Comparison of ENCODE assay signal across 12 cellular contexts in genomic region chr12:79548525-79548924, GRCh38.
A peak's percentile ranks its signal among the peaks of the same experiment; 100 is the strongest.
DNase-seq lines count a peak whose midpoint lies in the region; ATAC-seq and TF ChIP-seq lines count a peak whose summit lies in the region.
"Had no signal": no experiment of that assay in that cellular context is flagged by ENCODE, and none has a peak within 500 bp of the region (broad histone marks: within the 10 kb centered on the region; RNA-seq: fewer than 3 reads in every experiment).

No MANE protein-coding gene starts in this region.

- no peak overlapping the region for H3K4me2 ChIP-seq in Karpas-422 (ENCODE audit: low read depth, low read length, poor library complexity, severe bottlenecking)

- DNase-seq in activated naive CD4-positive, alpha-beta T cell treated with anti-CD3 and anti-CD28 coated beads, Interleukin-2, amount 10 ng/mL, durations not matched to agents 7 days and 5 days: no peak
- DNase-seq in activated naive CD4-positive, alpha-beta T cell (lab: John Stamatoyannopoulos, UW): no peak
- DNase-seq in endodermal cell: no peak
- no peak for DNase-seq in uterus
- DNase-seq in Karpas-422: no peak
- DNase-seq in T-helper 9 cell: no peak
- DNase-seq: CD8-positive, alpha-beta T cell; Right ventricle myocardium superior had no signal

- no peak overlapping the region for H2AFZ ChIP-seq in Karpas-422 (ENCODE audit: low read length)

- no peak overlapping the region for H3K4me3 Mint-ChIP-seq in activated naive CD4-positive, alpha-beta T cell treated with anti-CD3 and anti-CD28 coated beads, Interleukin-2, amount 10 ng/mL, durations not matched to agents 7 days and 5 days
- H3K4me3 Mint-ChIP-seq in endodermal cell: no peak overlapping the region
- H3K4me3 Mint-ChIP-seq in nephron: no peak overlapping the region
- H3K4me3 Mint-ChIP-seq: activated CD4-positive, alpha-beta memory T cell treated with anti-CD3 and anti-CD28 coated beads for 36 hours; CD8-positive, alpha-beta T cell had no signal

- H3K4me3 ChIP-seq in endodermal cell (ENCODE audit: low read length) (no peak overlapping the region), uterus (no peak overlapping the region), Karpas-422 (ENCODE audit: low read length) (no peak overlapping the region)
- H3K4me3 ChIP-seq: MG63 had no signal

- CTCF ChIA-PET in activated naive CD4-positive, alpha-beta T cell treated with anti-CD3 and anti-CD28 coated beads, Interleukin-2, amount 10 ng/mL, durations not matched to agents 7 days and 5 days (lab: Charles Lee): interaction anchor here (1.0 to 2.2 kb wide), 2 partner anchors 639 to 722 kb away, joined by 3 to 10 read pairs; no protein-coding TSS in a partner anchor

- peaks cover 5% of the 10 kb centered on the region for H3K27me3 Mint-ChIP-seq in activated naive CD4-positive, alpha-beta T cell treated with anti-CD3 and anti-CD28 coated beads, Interleukin-2, amount 10 ng/mL, durations not matched to agents 7 days and 5 days
- no peaks in the 10 kb centered on the region for H3K27me3 Mint-ChIP-seq in endodermal cell (ENCODE audit: insufficient read depth)
- H3K27me3 Mint-ChIP-seq in nephron (ENCODE audit: low read depth): no peaks in the 10 kb centered on the region
- H3K27me3 Mint-ChIP-seq: activated CD4-positive, alpha-beta memory T cell treated with anti-CD3 and anti-CD28 coated beads for 36 hours had no signal

- no peak for ATAC-seq in GM19395 (IDR thresholded peaks at IDR 0.05; ENCODE audit: unreplicated experiment)
- ATAC-seq: CD8-positive, alpha-beta T cell had no signal

- TF ChIP-seq POLR2A in uterus (IDR thresholded peaks at IDR 0.05): no peak

- 93 to 95% methylated on average over 3 of the region's 3 CpGs for WGBS in endodermal cell (ENCODE audit: insufficient coverage in 1 of 2, insufficient read length in 1 of 2), 2 experiments

- H3K27ac Mint-ChIP-seq in activated naive CD4-positive, alpha-beta T cell treated with anti-CD3 and anti-CD28 coated beads, Interleukin-2, amount 10 ng/mL, durations not matched to agents 7 days and 5 days: peak overlapping the region; percentile 30
- peak overlapping the region; percentile 97 for H3K27ac Mint-ChIP-seq in endodermal cell
- H3K27ac Mint-ChIP-seq in nephron: peak overlapping the region; percentile 75 to 82 (median 80)
- H3K27ac Mint-ChIP-seq: activated CD4-positive, alpha-beta memory T cell treated with anti-CD3 and anti-CD28 coated beads for 36 hours; CD8-positive, alpha-beta T cell had no signal

- H3K9me3 ChIP-seq in endodermal cell (ENCODE audit: control insufficient read depth, low read length): no peaks in the 10 kb centered on the region
- no peaks in the 10 kb centered on the region for H3K9me3 ChIP-seq in uterus
- no peaks in the 10 kb centered on the region for H3K9me3 ChIP-seq in Karpas-422 (ENCODE audit: low read length)

- H3K4me1 ChIP-seq in endodermal cell (ENCODE audit: control insufficient read depth, insufficient read depth, low read length) (peaks cover 26% of the 10 kb centered on the region), uterus (peaks cover 0 to 13% of the 10 kb centered on the region in 2 donors), Karpas-422 (ENCODE audit: low read length) (peaks cover 16% of the 10 kb centered on the region)

- H3K27ac ChIP-seq in endodermal cell (ENCODE audit: low read depth, low read length): no peak overlapping the region
- peak overlapping the region; percentile 50 to 62 for H3K27ac ChIP-seq in uterus
- H3K27ac ChIP-seq in Karpas-422 (ENCODE audit: low read length): no peak overlapping the region

- peaks cover 12% of the 10 kb centered on the region for H3K36me3 ChIP-seq in endodermal cell (ENCODE audit: control insufficient read depth, insufficient read depth, low read length)
- no peaks in the 10 kb centered on the region for H3K36me3 ChIP-seq in uterus
- peaks cover 9% of the 10 kb centered on the region; the same call in 1 of the 2 replicates for H3K36me3 ChIP-seq in Karpas-422 (ENCODE audit: insufficient read depth, low read length)

- H3K79me2 ChIP-seq in Karpas-422 (ENCODE audit: low read length): peaks cover 8% of the 10 kb centered on the region; the same call in 1 of the 2 replicates

- H3K9me3 Mint-ChIP-seq in activated naive CD4-positive, alpha-beta T cell treated with anti-CD3 and anti-CD28 coated beads, Interleukin-2, amount 10 ng/mL, durations not matched to agents 7 days and 5 days: no peaks in the 10 kb centered on the region
- H3K9me3 Mint-ChIP-seq in endodermal cell: peaks cover 7% of the 10 kb centered on the region
- peaks cover 3% of the 10 kb centered on the region for H3K9me3 Mint-ChIP-seq in nephron
- H3K9me3 Mint-ChIP-seq: activated CD4-positive, alpha-beta memory T cell treated with anti-CD3 and anti-CD28 coated beads for 36 hours; CD8-positive, alpha-beta T cell had no signal

- no peaks in the 10 kb centered on the region for H3K9me2 ChIP-seq in Karpas-422 (replicated peaks; ENCODE audit: insufficient read depth, low read length)

- H4K20me1 ChIP-seq in Karpas-422 (ENCODE audit: insufficient read depth, low read depth, low read length): no peaks in the 10 kb centered on the region

- H3K36me3 Mint-ChIP-seq in activated naive CD4-positive, alpha-beta T cell treated with anti-CD3 and anti-CD28 coated beads, Interleukin-2, amount 10 ng/mL, durations not matched to agents 7 days and 5 days: no peaks in the 10 kb centered on the region
- peaks cover 20% of the 10 kb centered on the region for H3K36me3 Mint-ChIP-seq in endodermal cell (ENCODE audit: low read depth)
- peaks cover 18% of the 10 kb centered on the region for H3K36me3 Mint-ChIP-seq in nephron (ENCODE audit: low read depth)
- H3K36me3 Mint-ChIP-seq: activated CD4-positive, alpha-beta memory T cell treated with anti-CD3 and anti-CD28 coated beads for 36 hours; CD8-positive, alpha-beta T cell had no signal

- no peaks in the 10 kb centered on the region for H3K4me1 Mint-ChIP-seq in activated naive CD4-positive, alpha-beta T cell treated with anti-CD3 and anti-CD28 coated beads, Interleukin-2, amount 10 ng/mL, durations not matched to agents 7 days and 5 days
- H3K4me1 Mint-ChIP-seq in endodermal cell (peaks cover 47% of the 10 kb centered on the region), nephron (peaks cover 6% of the 10 kb centered on the region)

- H3K9ac ChIP-seq in endodermal cell (ENCODE audit: extremely low read depth, low read length, poor library complexity, severe bottlenecking) (no peak overlapping the region), Karpas-422 (ENCODE audit: low read length) (no peak overlapping the region)

- intact Hi-C loops in uterus (cut with DNase I; ENCODE audit: low total_unique reads): no loop called here

- TF ChIP-seq CTCF in endodermal cell (conservative IDR thresholded peaks at IDR 0.05) (no peak), nephron (IDR thresholded peaks at IDR 0.05; ENCODE audit: unreplicated experiment in 3 of 3) (no peak), uterus (IDR thresholded peaks at IDR 0.05) (no peak)

- H3K27me3 ChIP-seq in endodermal cell (ENCODE audit: control insufficient read depth, insufficient read depth, low read length, poor library complexity, severe bottlenecking) (no peaks in the 10 kb centered on the region), uterus (no peaks in the 10 kb centered on the region), Karpas-422 (ENCODE audit: low read length) (no peaks in the 10 kb centered on the region)
- H3K27me3 ChIP-seq: MG63 had no signal

Comparison
In these comparisons a context has a peak if more than half of its experiments do, and no peak if none do; other contexts are left out.
1. H3K27ac Mint-ChIP-seq: peak in every context shown above with its lines; median percentile 97 in endodermal cell; 80 in nephron; 30 in activated naive CD4-positive, alpha-beta T cell treated with anti-CD3 and anti-CD28 coated beads, Interleukin-2, amount 10 ng/mL, durations not matched to agents 7 days and 5 days.
2. H3K27ac ChIP-seq: peak in uterus (2 of 2); none in endodermal cell (single experiment) and Karpas-422 (single experiment).